1 cellular context compared by ENCODE assay signal in genomic region chr11:13134886-13135285, GRCh38.
TF ChIP-seq lines count a peak whose summit lies in the region.

No MANE protein-coding gene starts in this region.

TF ChIP-seq in SK-N-SH treated with all-trans-retinoic acid at 6 μM for 48 hours, 23 proteins besides CTCF, POLR2A, EP300 and RAD21 (continued from another document):
- TF ChIP-seq TSHZ2 (CRISPR knock-in tag; IDR thresholded peaks at IDR 0.05) = no peak
- TF ChIP-seq ZNF70 (CRISPR knock-in tag; IDR thresholded peaks at IDR 0.05) = no peak
- TF ChIP-seq ZNF8 (CRISPR knock-in tag; IDR thresholded peaks at IDR 0.05) = no peak
- no peak for TF ChIP-seq TOX (CRISPR knock-in tag; IDR thresholded peaks at IDR 0.05; ENCODE audit: borderline replicate concordance)
- no peak for TF ChIP-seq POU6F1 (CRISPR knock-in tag; IDR thresholded peaks at IDR 0.05; ENCODE audit: borderline replicate concordance, low read depth)
- TF ChIP-seq SNAI2 (CRISPR knock-in tag; IDR thresholded peaks at IDR 0.05) = no peak
- TF ChIP-seq OSR1 (CRISPR knock-in tag; IDR thresholded peaks at IDR 0.05) = no peak
- TF ChIP-seq CREB5 (CRISPR knock-in tag; IDR thresholded peaks at IDR 0.05; ENCODE audit: low read depth) = no peak
